8 cellular contexts compared by ENCODE assay signal in the genomic region with DNA sequence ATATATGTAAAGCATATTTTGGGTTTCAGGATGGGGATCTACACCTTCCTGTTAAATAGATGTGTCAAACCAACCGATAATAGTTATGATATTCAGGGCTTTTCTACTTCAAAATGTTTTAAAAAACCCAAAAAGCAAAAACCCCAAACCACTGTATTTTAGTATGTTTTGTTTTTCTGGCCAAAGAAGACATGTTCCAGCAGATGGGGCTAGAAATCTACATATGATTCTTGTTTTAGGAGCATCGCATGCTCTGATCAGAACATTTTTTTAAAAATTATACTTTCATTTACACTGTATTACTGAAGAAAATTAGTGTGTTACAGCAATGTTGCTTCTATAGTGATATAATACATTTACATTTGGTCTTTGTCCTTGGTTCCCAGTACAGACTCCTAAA. TPM values are rescaled to one million over a fixed set of nuclear protein-coding genes. Genes with fewer than 3 reads are reported as not detected.
DNase-seq lines count a peak whose midpoint lies in the region; ATAC-seq and TF ChIP-seq lines count a peak whose summit lies in the region.

No MANE protein-coding gene starts in this region.

- ATAC-seq in GM18909 (IDR thresholded peaks at IDR 0.05; ENCODE audit: poor library complexity, unreplicated experiment) (peak; percentile 48), gastroesophageal sphincter (no peak), GM19397 (IDR thresholded peaks at IDR 0.05; ENCODE audit: unreplicated experiment) (no peak), GM18505 (IDR thresholded peaks at IDR 0.05; ENCODE audit: unreplicated experiment) (no peak)

- H3K9me3 ChIP-seq in MM.1S (replicated peaks; ENCODE audit: insufficient read depth, low read length) (no peaks in the 10 kb centered on the region), gastroesophageal sphincter (no peaks in the 10 kb centered on the region)

- no peak for TF ChIP-seq EP300 in gastroesophageal sphincter (IDR thresholded peaks at IDR 0.05)

- no peaks in the 10 kb centered on the region for H4K20me1 ChIP-seq in MM.1S (ENCODE audit: insufficient read depth, low read length)

- H3K36me3 ChIP-seq in MM.1S (replicated peaks; ENCODE audit: insufficient read depth, low read length) (no peaks in the 10 kb centered on the region), gastroesophageal sphincter (no peaks in the 10 kb centered on the region)

- TF ChIP-seq POLR2A in gastroesophageal sphincter (IDR thresholded peaks at IDR 0.05) (no peak), GM18505 (IDR thresholded peaks at IDR 0.05; ENCODE audit: borderline replicate concordance, extremely low read depth, insufficient read depth, insufficient read length) (no peak)

- H2AFZ ChIP-seq in MM.1S (ENCODE audit: low read length): no peak overlapping the region

- H3K27ac ChIP-seq in MM.1S (ENCODE audit: low read length) (peak overlapping the region; percentile 66; the same call in 1 of the 2 replicates), gastroesophageal sphincter (no peak overlapping the region)

- H3K27me3 ChIP-seq in MM.1S (replicated peaks; ENCODE audit: insufficient read depth, low read length): no peaks in the 10 kb centered on the region
- H3K27me3 ChIP-seq in gastroesophageal sphincter: no peaks in the 10 kb centered on the region

- no peaks in the 10 kb centered on the region for H3K4me1 ChIP-seq in MM.1S (ENCODE audit: low read length)
- H3K4me1 ChIP-seq in gastroesophageal sphincter: peaks cover 0 to 45% (median 3%) of the 10 kb centered on the region in 3 donors

- WGBS in gastroesophageal sphincter (ENCODE audit: low coverage in 1 of 2), 2 donors: 46 to 58% methylated on average over 2 of the region's 2 CpGs

- H3K4me3 ChIP-seq in MM.1S (ENCODE audit: low read length) (peak overlapping the region; percentile 42; the same call in 1 of the 2 replicates), gastroesophageal sphincter (no peak overlapping the region)

- peak overlapping the region; percentile 35; the same call in 1 of the 2 replicates for H3K9ac ChIP-seq in MM.1S (ENCODE audit: low read length)

- H3K79me2 ChIP-seq in MM.1S (ENCODE audit: low read length): peaks cover 34% of the 10 kb centered on the region

- H3K4me2 ChIP-seq in MM.1S (ENCODE audit: low read depth, low read length): peak overlapping the region; percentile 82

- DNase-seq in AG09319 (ENCODE audit: extremely low read depth, low read depth) (no peak), MM.1S (peak; percentile 38), cerebellar cortex (ENCODE audit: low spot score) (no peak), G401 (ENCODE audit: low spot score) (no peak)

- in situ Hi-C loops in G401 (cut with HindIII; ENCODE audit: low sequenced_read_pairs): no loop called here

- TF ChIP-seq CTCF in AG09319 (IDR thresholded peaks at IDR 0.05; ENCODE audit: low read depth, low read length): peak; percentile 53
- peak; percentile 41 for TF ChIP-seq CTCF in MM.1S (IDR thresholded peaks at IDR 0.05; ENCODE audit: low read length)
- TF ChIP-seq CTCF in gastroesophageal sphincter (IDR thresholded peaks at IDR 0.05): peak in 3 of 4 experiments; percentile 43 to 50 (median 44)

- no peaks in the 10 kb centered on the region for H3K9me2 ChIP-seq in MM.1S (replicated peaks; ENCODE audit: insufficient read depth, low read length)

- H3F3A ChIP-seq in MM.1S (ENCODE audit: insufficient read depth, low read length): 0 out of 2 replicates have a peak, but pooled peaks cover 6% of the 10 kb centered on the region

RNA-seq across cellular contexts. Expression of gene RMND1, which starts 11.0 kb away (rescaled TPM):
- total RNA-seq in gastroesophageal sphincter: 10 to 100 TPM; 13.2 to 17.8 (median 14.1) TPM
- total RNA-seq in G401 (2014; rRNA removed; shearing (Covaris generic)): 19.8 and 30.7 TPM in 2 replicates

RNA-seq across cellular contexts. Expression of gene ZBTB2, which starts 49.6 kb away (rescaled TPM):
- 10 to 100 TPM; 11.4 to 15.1 (median 12.4) TPM for total RNA-seq in gastroesophageal sphincter
- total RNA-seq in G401 (2014; rRNA removed; shearing (Covaris generic)): 18.7 and 23.6 TPM in 2 replicates

RNA-seq across cellular contexts. Expression of gene CCDC170, which starts 52.9 kb away (rescaled TPM):
- 1 to 10 TPM in 1 of 4 donors, under 1 TPM in 3; 0.23 to 1.2 (median 0.77) TPM for total RNA-seq in gastroesophageal sphincter
- not detected in 2 replicates for total RNA-seq in G401 (2014; rRNA removed; shearing (Covaris generic))
